Comparison of ENCODE assay signal across 24 cellular contexts in the genomic region with DNA sequence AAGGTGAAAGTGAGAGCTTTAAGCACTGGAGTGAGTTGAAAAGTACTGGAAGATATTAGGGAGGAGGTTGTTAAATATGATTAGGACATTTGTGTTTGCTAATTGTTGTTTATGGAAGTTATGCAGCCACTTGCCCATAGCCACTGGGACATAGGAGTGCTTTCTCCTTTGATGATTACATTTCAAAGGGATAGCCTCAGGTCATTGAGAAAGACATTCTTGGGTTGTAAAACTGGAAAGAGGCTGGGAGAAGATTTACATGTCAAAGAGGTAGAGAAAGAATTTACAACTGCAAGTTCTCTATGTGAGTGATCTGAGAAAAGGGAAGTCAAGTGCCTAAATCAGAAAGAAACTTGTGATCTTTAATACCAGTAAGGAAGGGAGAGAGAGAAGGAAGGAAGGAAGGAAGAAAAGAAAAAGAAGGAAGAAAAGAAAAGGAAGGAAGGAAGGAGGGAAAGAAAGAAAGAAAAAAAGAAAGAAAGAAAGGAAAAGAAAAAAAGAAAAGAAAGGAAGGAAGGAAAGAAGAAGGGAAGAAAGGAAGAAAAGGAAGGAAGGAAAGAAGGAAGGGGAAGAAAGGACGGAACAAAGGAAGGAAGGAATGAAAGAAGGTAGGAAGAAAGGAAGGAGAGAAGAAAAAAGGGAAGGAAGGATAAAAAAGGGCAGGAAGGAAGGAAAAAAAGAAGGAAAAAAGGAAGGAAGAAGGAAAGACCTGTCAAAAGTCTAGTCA.
DNase-seq lines count a peak whose midpoint lies in the region; ATAC-seq and TF ChIP-seq lines count a peak whose summit lies in the region.
"Had no signal": no experiment of that assay in that cellular context is flagged by ENCODE, and none has a peak within 500 bp of the region (broad histone marks: within the 10 kb centered on the region; RNA-seq: fewer than 3 reads in every experiment).

No MANE protein-coding gene starts in this region.

- CTCF ChIA-PET in activated CD8-positive, alpha-beta T cell treated with anti-CD3 and anti-CD28 coated beads for 36 hours (lab: Charles Lee) = no interaction called here
- CTCF ChIA-PET in activated CD8-positive, alpha-beta T cell treated with anti-CD3 and anti-CD28 coated beads, Interleukin-2, amount 10 ng/mL, durations not matched to agents 7 days and 5 days (lab: Charles Lee) = no interaction called here

- no peak for ATAC-seq in activated CD8-positive, alpha-beta T cell treated with anti-CD3 and anti-CD28 coated beads for 36 hours
- no peak for ATAC-seq in activated CD8-positive, alpha-beta T cell treated with anti-CD3 and anti-CD28 coated beads, Interleukin-2, amount 10 ng/mL, durations not matched to agents 7 days and 5 days
- ATAC-seq in GM18858 (IDR thresholded peaks at IDR 0.05; ENCODE audit: unreplicated experiment) = no peak
- ATAC-seq: body of pancreas; CD8-positive, alpha-beta T cell; gastrocnemius medialis; stimulated activated naive CD8-positive, alpha-beta T cell treated with anti-CD3 and anti-CD28 coated beads, Interleukin-15, amount 100 ng/mL, for 72 hours had no signal

- H3K9me3 ChIP-seq in effector memory CD4-positive, alpha-beta T cell (ENCODE audit: control insufficient read depth, low read length) = no peaks in the 10 kb centered on the region
- H3K9me3 ChIP-seq: body of pancreas, gastrocnemius medialis, SJSA1, tibial nerve had no signal

- intact Hi-C loops in activated CD8-positive, alpha-beta T cell treated with anti-CD3 and anti-CD28 coated beads for 36 hours (cut with micrococcal nuclease) = no loop called here

- no peaks in the 10 kb centered on the region for H3K36me3 Mint-ChIP-seq in activated CD8-positive, alpha-beta T cell treated with anti-CD3 and anti-CD28 coated beads for 36 hours (ENCODE audit: low read depth)
- no peaks in the 10 kb centered on the region for H3K36me3 Mint-ChIP-seq in activated CD8-positive, alpha-beta T cell treated with anti-CD3 and anti-CD28 coated beads, Interleukin-2, amount 10 ng/mL, durations not matched to agents 7 days and 5 days (ENCODE audit: low read depth)
- H3K36me3 Mint-ChIP-seq in type B pancreatic cell = no peaks in the 10 kb centered on the region
- H3K36me3 Mint-ChIP-seq: CD8-positive, alpha-beta T cell had no signal

- peak; percentile 12 for TF ChIP-seq CTCF in activated CD8-positive, alpha-beta T cell treated with anti-CD3 and anti-CD28 coated beads for 36 hours (IDR thresholded peaks at IDR 0.05)
- no peak for TF ChIP-seq CTCF in type B pancreatic cell (conservative IDR thresholded peaks at IDR 0.05)

- H3K27me3 ChIP-seq in effector memory CD4-positive, alpha-beta T cell (replicated peaks; ENCODE audit: control insufficient read depth, insufficient read depth, low read length, poor library complexity, severe bottlenecking) = no peaks in the 10 kb centered on the region
- H3K27me3 ChIP-seq: body of pancreas, gastrocnemius medialis, hepatocyte, SJSA1, tibial nerve had no signal

- DNase-seq in activated CD8-positive, alpha-beta T cell treated with anti-CD3 and anti-CD28 coated beads for 36 hours = no peak
- no peak for DNase-seq in activated CD8-positive, alpha-beta T cell treated with anti-CD3 and anti-CD28 coated beads, Interleukin-2, amount 10 ng/mL, durations not matched to agents 7 days and 5 days
- DNase-seq in RPMI7951 (ENCODE audit: low read depth) = peak; percentile 66
- peak; percentile 68 for DNase-seq in iPS DF 4.7 (ENCODE audit: extremely low read depth, low spot score)
- DNase-seq in type B pancreatic cell (ENCODE audit: extremely low spot score, unreplicated experiment) = no peak
- no peak for DNase-seq in NCI-H2081 (lab: John Stamatoyannopoulos, UW)
- no peak for DNase-seq in effector memory CD4-positive, alpha-beta T cell
- DNase-seq: activated CD4-positive, alpha-beta memory T cell treated with anti-CD3 and anti-CD28 coated beads, Interleukin-2, amount 10 ng/mL, durations not matched to agents 7 days and 5 days; activated CD4-positive, CD25-positive, alpha-beta regulatory T cell treated with anti-CD3 and anti-CD28 coated beads, Interleukin-2, amount 50 U/mL, for 72 hours; activated gamma-delta T cell; activated T-cell treated with anti-CD3 and anti-CD28 coated beads for 4 hours; AML-193; body of pancreas; CD8-positive, alpha-beta T cell; gastrocnemius medialis; NCI-H1694; NCI-H526; stimulated activated naive CD8-positive, alpha-beta T cell treated with anti-CD3 and anti-CD28 coated beads, Interleukin-15, amount 100 ng/mL, for 72 hours; T-helper 1 cell had no signal

- no peaks in the 10 kb centered on the region for H3K36me3 ChIP-seq in effector memory CD4-positive, alpha-beta T cell (ENCODE audit: control insufficient read depth, insufficient read depth, low read length)
- H3K36me3 ChIP-seq: gastrocnemius medialis, SJSA1, tibial nerve had no signal

- no peak overlapping the region for H3K4me3 ChIP-seq in effector memory CD4-positive, alpha-beta T cell (ENCODE audit: insufficient read depth, low read depth, low read length, poor library complexity, severe bottlenecking)
- H3K4me3 ChIP-seq: body of pancreas, gastrocnemius medialis, hepatocyte, SJSA1, tibial nerve had no signal

- no peaks in the 10 kb centered on the region for H3K4me1 ChIP-seq in effector memory CD4-positive, alpha-beta T cell (ENCODE audit: control insufficient read depth, insufficient read depth, low read length, poor library complexity, severe bottlenecking)
- H3K4me1 ChIP-seq: body of pancreas, gastrocnemius medialis, tibial nerve had no signal

- no peaks in the 10 kb centered on the region for H3K27me3 Mint-ChIP-seq in activated CD8-positive, alpha-beta T cell treated with anti-CD3 and anti-CD28 coated beads for 36 hours
- no peaks in the 10 kb centered on the region for H3K27me3 Mint-ChIP-seq in activated CD8-positive, alpha-beta T cell treated with anti-CD3 and anti-CD28 coated beads, Interleukin-2, amount 10 ng/mL, durations not matched to agents 7 days and 5 days (ENCODE audit: low read depth)
- peaks cover 3% of the 10 kb centered on the region for H3K27me3 Mint-ChIP-seq in type B pancreatic cell
- H3K27me3 Mint-ChIP-seq: stimulated activated naive CD8-positive, alpha-beta T cell treated with anti-CD3 and anti-CD28 coated beads, Interleukin-15, amount 100 ng/mL, for 72 hours had no signal

- H3K4me1 Mint-ChIP-seq in activated CD8-positive, alpha-beta T cell treated with anti-CD3 and anti-CD28 coated beads for 36 hours (ENCODE audit: low read depth) = no peaks in the 10 kb centered on the region
- H3K4me1 Mint-ChIP-seq in activated CD8-positive, alpha-beta T cell treated with anti-CD3 and anti-CD28 coated beads, Interleukin-2, amount 10 ng/mL, durations not matched to agents 7 days and 5 days (ENCODE audit: low read depth) = no peaks in the 10 kb centered on the region
- peaks cover 8% of the 10 kb centered on the region for H3K4me1 Mint-ChIP-seq in type B pancreatic cell (ENCODE audit: unreplicated experiment)
- H3K4me1 Mint-ChIP-seq: activated CD4-positive, alpha-beta memory T cell treated with anti-CD3 and anti-CD28 coated beads, Interleukin-2, amount 10 ng/mL, durations not matched to agents 7 days and 5 days; stimulated activated naive CD8-positive, alpha-beta T cell treated with anti-CD3 and anti-CD28 coated beads, Interleukin-15, amount 100 ng/mL, for 72 hours had no signal

- H3K9me3 Mint-ChIP-seq in activated CD8-positive, alpha-beta T cell treated with anti-CD3 and anti-CD28 coated beads for 36 hours = no peaks in the 10 kb centered on the region
- no peaks in the 10 kb centered on the region for H3K9me3 Mint-ChIP-seq in activated CD8-positive, alpha-beta T cell treated with anti-CD3 and anti-CD28 coated beads, Interleukin-2, amount 10 ng/mL, durations not matched to agents 7 days and 5 days (ENCODE audit: insufficient read depth)
- H3K9me3 Mint-ChIP-seq in type B pancreatic cell = peaks cover 5% of the 10 kb centered on the region
- H3K9me3 Mint-ChIP-seq: activated CD4-positive, alpha-beta memory T cell treated with anti-CD3 and anti-CD28 coated beads, Interleukin-2, amount 10 ng/mL, durations not matched to agents 7 days and 5 days; CD8-positive, alpha-beta T cell had no signal

- no peak overlapping the region for H3K27ac ChIP-seq in effector memory CD4-positive, alpha-beta T cell (ENCODE audit: insufficient read depth, low read length, poor library complexity, severe bottlenecking)
- H3K27ac ChIP-seq: body of pancreas, gastrocnemius medialis, hepatocyte, KMS-11, SJSA1, tibial nerve had no signal

- POLR2A ChIA-PET in activated CD8-positive, alpha-beta T cell treated with anti-CD3 and anti-CD28 coated beads for 36 hours (lab: Charles Lee) = no interaction called here
- POLR2A ChIA-PET in activated CD8-positive, alpha-beta T cell treated with anti-CD3 and anti-CD28 coated beads, Interleukin-2, amount 10 ng/mL, durations not matched to agents 7 days and 5 days (lab: Charles Lee) = no interaction called here

- H3K4me3 Mint-ChIP-seq in activated CD8-positive, alpha-beta T cell treated with anti-CD3 and anti-CD28 coated beads for 36 hours = no peak overlapping the region
- H3K4me3 Mint-ChIP-seq in activated CD8-positive, alpha-beta T cell treated with anti-CD3 and anti-CD28 coated beads, Interleukin-2, amount 10 ng/mL, durations not matched to agents 7 days and 5 days = no peak overlapping the region
- peak overlapping the region; percentile 4 for H3K4me3 Mint-ChIP-seq in type B pancreatic cell
- H3K4me3 Mint-ChIP-seq: activated CD4-positive, alpha-beta memory T cell treated with anti-CD3 and anti-CD28 coated beads, Interleukin-2, amount 10 ng/mL, durations not matched to agents 7 days and 5 days; CD8-positive, alpha-beta T cell; stimulated activated naive CD8-positive, alpha-beta T cell treated with anti-CD3 and anti-CD28 coated beads, Interleukin-15, amount 100 ng/mL, for 72 hours had no signal

- no peak overlapping the region for H3K27ac Mint-ChIP-seq in activated CD8-positive, alpha-beta T cell treated with anti-CD3 and anti-CD28 coated beads for 36 hours
- H3K27ac Mint-ChIP-seq in activated CD8-positive, alpha-beta T cell treated with anti-CD3 and anti-CD28 coated beads, Interleukin-2, amount 10 ng/mL, durations not matched to agents 7 days and 5 days = no peak overlapping the region
- H3K27ac Mint-ChIP-seq in type B pancreatic cell = no peak overlapping the region
- H3K27ac Mint-ChIP-seq: activated CD4-positive, alpha-beta memory T cell treated with anti-CD3 and anti-CD28 coated beads, Interleukin-2, amount 10 ng/mL, durations not matched to agents 7 days and 5 days; CD8-positive, alpha-beta T cell had no signal

Comparison
In these comparisons a context has a peak if more than half of its experiments do, and no peak if none do; other contexts are left out.
1. DNase-seq: peak in RPMI7951 (single experiment) and iPS DF 4.7 (single experiment); none in activated CD8-positive, alpha-beta T cell treated with anti-CD3 and anti-CD28 coated beads for 36 hours (single experiment), activated CD8-positive, alpha-beta T cell treated with anti-CD3 and anti-CD28 coated beads, Interleukin-2, amount 10 ng/mL, durations not matched to agents 7 days and 5 days (single experiment), type B pancreatic cell (single experiment), NCI-H2081 (0 of 2) and effector memory CD4-positive, alpha-beta T cell (0 of 3).